In genomic region chr1:30883389-30884172, GRCh38 we compare ENCODE assay signal across 26 cellular contexts. TPM values are rescaled to one million over a fixed set of nuclear protein-coding genes. Genes with fewer than 3 reads are reported as not detected.
DNase-seq lines count a peak whose midpoint lies in the region; ATAC-seq and TF ChIP-seq lines count a peak whose summit lies in the region.
"Had no signal": no experiment of that assay in that cellular context is flagged by ENCODE, and none has a peak within 500 bp of the region (broad histone marks: within the 10 kb centered on the region; RNA-seq: fewer than 3 reads in every experiment).

No MANE protein-coding gene starts in this region.

- H3K4me1 ChIP-seq in right atrium auricular region (peaks cover 0 to 33% of the 10 kb centered on the region in 2 donors), transverse colon (peaks cover 6 to 39% (median 33%) of the 10 kb centered on the region in 4 donors)

- H3K36me3 Mint-ChIP-seq in activated CD4-positive, alpha-beta memory T cell treated with anti-CD3 and anti-CD28 coated beads, Interleukin-2, amount 10 ng/mL, durations not matched to agents 7 days and 5 days (ENCODE audit: low read depth), result no peaks in the 10 kb centered on the region
- H3K36me3 Mint-ChIP-seq: CD8-positive, alpha-beta T cell; naive thymus-derived CD4-positive, alpha-beta T cell; stimulated activated naive B cell treated with anti-CD40 and anti-IgM and Interleukin-4, amounts not matched to agents 10 μg/mL and 1 μg/mL and 100 μg/mL, for 72 hours had no signal

- intact Hi-C loops in left cardiac atrium (cut with DNase I), result no loop called here
- intact Hi-C loops in transverse colon (cut with DNase I; ENCODE audit: low total_unique reads), result no loop called here

- CTCF ChIA-PET in activated CD4-positive, alpha-beta memory T cell treated with anti-CD3 and anti-CD28 coated beads, Interleukin-2, amount 10 ng/mL, durations not matched to agents 7 days and 5 days (lab: Charles Lee), result no interaction called here
- CTCF ChIA-PET in RWPE1 (lab: Yijun Ruan, JAX), result interaction anchor here (0.8 kb wide), 1 partner anchor 27 kb away, joined by 3 read pairs; no protein-coding TSS in a partner anchor

- TF ChIP-seq EP300 in neural cell (conservative IDR thresholded peaks at IDR 0.05; ENCODE audit: poor library complexity, severe bottlenecking) (no peak), transverse colon (IDR thresholded peaks at IDR 0.05; ENCODE audit: low read depth) (no peak)

- no peak overlapping the region for H2AFZ ChIP-seq in neural cell (ENCODE audit: low read depth, low read length)
- H2AFZ ChIP-seq: GM23248 had no signal

- TF ChIP-seq CTCF in right atrium auricular region (IDR thresholded peaks at IDR 0.05) (no peak), neural cell (IDR thresholded peaks at IDR 0.05; ENCODE audit: poor library complexity, severe bottlenecking) (no peak), transverse colon (IDR thresholded peaks at IDR 0.05) (no peak), RWPE1 (conservative IDR thresholded peaks at IDR 0.05; ENCODE audit: low read depth) (no peak)

- H3K9ac ChIP-seq in neural cell (ENCODE audit: low read length), result peak overlapping the region; percentile 13
- H3K9ac ChIP-seq: GM23248 had no signal

- no peak overlapping the region for H3K27ac ChIP-seq in right atrium auricular region
- peak overlapping the region; percentile 30 for H3K27ac ChIP-seq in caudate nucleus (ENCODE audit: low read depth, low read length)
- peak overlapping the region; percentile 100 for H3K27ac ChIP-seq in neural cell (ENCODE audit: low read length)
- H3K27ac ChIP-seq in transverse colon, result peak overlapping the region in 3 of 4 donors; percentile 38 to 89 (median 83)
- no peak overlapping the region for H3K27ac ChIP-seq in RWPE1
- H3K27ac ChIP-seq: cardiac muscle cell, gastrocnemius medialis, GM23248, Peyer's patch, vagina had no signal

- WGBS in transverse colon (ENCODE audit: low coverage in 1 of 2), 2 donors, result 75 to 92% methylated on average over 2 to 17 of the region's 18 CpGs

- ATAC-seq in left cardiac atrium, result no peak
- ATAC-seq: CD8-positive, alpha-beta T cell; gastrocnemius medialis; left lobe of liver; naive thymus-derived CD4-positive, alpha-beta T cell; stimulated activated naive B cell treated with anti-CD40 and anti-IgM and Interleukin-4, amounts not matched to agents 10 μg/mL and 1 μg/mL and 100 μg/mL, for 72 hours had no signal

- H4K20me1 ChIP-seq in neural cell (ENCODE audit: insufficient read depth), result no peaks in the 10 kb centered on the region

- no peak for TF ChIP-seq RAD21 in neural cell (conservative IDR thresholded peaks at IDR 0.05)

- no peak overlapping the region for H3K27ac Mint-ChIP-seq in activated CD4-positive, alpha-beta memory T cell treated with anti-CD3 and anti-CD28 coated beads, Interleukin-2, amount 10 ng/mL, durations not matched to agents 7 days and 5 days
- H3K27ac Mint-ChIP-seq: CD8-positive, alpha-beta T cell; HFFc6; naive thymus-derived CD4-positive, alpha-beta T cell; stimulated activated naive B cell treated with anti-CD40 and anti-IgM and Interleukin-4, amounts not matched to agents 10 μg/mL and 1 μg/mL and 100 μg/mL, for 72 hours had no signal

- no peaks in the 10 kb centered on the region for H3K9me2 ChIP-seq in neural cell (ENCODE audit: insufficient read depth, low read length)

- H3F3A ChIP-seq in neural cell (ENCODE audit: insufficient read depth, low read length, poor library complexity, severe bottlenecking), result no peaks in the 10 kb centered on the region

- in situ Hi-C loops in transverse colon (cut with MboI; ENCODE audit: low pct_ligation_motif_present in 1 of 4, low pct_unique_long_range_greater_than_20kb in 1 of 4, low sequenced_read_pairs in 3 of 4), result no loop called here

- H3K9me3 ChIP-seq in right atrium auricular region (no peaks in the 10 kb centered on the region), neural cell (ENCODE audit: low read length) (no peaks in the 10 kb centered on the region), transverse colon (no peaks in the 10 kb centered on the region)
- H3K9me3 ChIP-seq: gastrocnemius medialis, Peyer's patch, vagina had no signal

- POLR2A ChIA-PET in activated CD4-positive, alpha-beta memory T cell treated with anti-CD3 and anti-CD28 coated beads, Interleukin-2, amount 10 ng/mL, durations not matched to agents 7 days and 5 days (lab: Charles Lee), result no interaction called here
- POLR2A ChIA-PET in RWPE1 (lab: Yijun Ruan, JAX; ENCODE audit: low non-redundant PET), result no interaction called here

- H3K4me3 ChIP-seq in right atrium auricular region (no peak overlapping the region), neural cell (ENCODE audit: low read length) (no peak overlapping the region), transverse colon (no peak overlapping the region)
- H3K4me3 ChIP-seq: cardiac muscle cell, gastrocnemius medialis, GM23248, Peyer's patch, vagina had no signal

- DNase-seq in left cardiac atrium (peak; percentile 13), right atrium auricular region (ENCODE audit: low spot score) (no peak), caudate nucleus (lab: John Stamatoyannopoulos, UW) (peak in 40 of 61 donors; percentile 14 to 82 (median 42)), transverse colon (no peak), RWPE1 (ENCODE audit: low spot score) (no peak), ecto neural progenitor cell (ENCODE audit: low spot score) (no peak)
- no peak for DNase-seq in activated CD4-positive, alpha-beta memory T cell treated with anti-CD3 and anti-CD28 coated beads, Interleukin-2, amount 10 ng/mL, durations not matched to agents 7 days and 5 days
- DNase-seq: activated CD4-positive, alpha-beta T cell treated with anti-CD3 and anti-CD28 coated beads, Interleukin-2, amount 50 U/mL, for 4 hours; activated CD4-positive, CD25-positive, alpha-beta regulatory T cell; activated naive CD4-positive, alpha-beta T cell treated with Interleukin-2 at 50 U/mL for 16 hours; CD8-positive, alpha-beta T cell; dermis blood vessel endothelial cell; gastrocnemius medialis; GM23248; HFFc6; mesendoderm; naive thymus-derived CD4-positive, alpha-beta T cell; NCI-H1694; NCI-H524; Peyer's patch; stimulated activated CD4-positive, alpha-beta T cell treated with anti-CD3 and anti-CD28 coated beads, Interleukin-15, amount 100 ng/mL, for 24 hours; stimulated activated naive B cell treated with anti-CD40 and anti-IgM and Interleukin-4, amounts not matched to agents 10 μg/mL and 1 μg/mL and 100 μg/mL, for 72 hours had no signal

- TF ChIP-seq POLR2A in transverse colon (IDR thresholded peaks at IDR 0.05), result no peak

- no peak overlapping the region for H3K4me2 ChIP-seq in neural cell (ENCODE audit: low read length)

- H3K4me3 Mint-ChIP-seq in activated CD4-positive, alpha-beta memory T cell treated with anti-CD3 and anti-CD28 coated beads, Interleukin-2, amount 10 ng/mL, durations not matched to agents 7 days and 5 days, result no peak overlapping the region
- H3K4me3 Mint-ChIP-seq: CD8-positive, alpha-beta T cell; HFFc6; naive thymus-derived CD4-positive, alpha-beta T cell; stimulated activated naive B cell treated with anti-CD40 and anti-IgM and Interleukin-4, amounts not matched to agents 10 μg/mL and 1 μg/mL and 100 μg/mL, for 72 hours had no signal

- H3K79me2 ChIP-seq in neural cell (replicated peaks; ENCODE audit: insufficient read depth, low read length), result peaks cover 85% of the 10 kb centered on the region

- no peaks in the 10 kb centered on the region for H3K4me1 Mint-ChIP-seq in activated CD4-positive, alpha-beta memory T cell treated with anti-CD3 and anti-CD28 coated beads, Interleukin-2, amount 10 ng/mL, durations not matched to agents 7 days and 5 days

- peaks cover 33% of the 10 kb centered on the region for H3K27me3 Mint-ChIP-seq in activated CD4-positive, alpha-beta memory T cell treated with anti-CD3 and anti-CD28 coated beads, Interleukin-2, amount 10 ng/mL, durations not matched to agents 7 days and 5 days

- H3K27me3 ChIP-seq in right atrium auricular region (no peaks in the 10 kb centered on the region), neural cell (ENCODE audit: insufficient read depth, low read depth, low read length) (no peaks in the 10 kb centered on the region), transverse colon (no peaks in the 10 kb centered on the region)
- H3K27me3 ChIP-seq: cardiac muscle cell, gastrocnemius medialis, Peyer's patch, vagina had no signal

- H3K36me3 ChIP-seq in right atrium auricular region (no peaks in the 10 kb centered on the region), neural cell (ENCODE audit: insufficient read depth, low read length) (no peaks in the 10 kb centered on the region), transverse colon (no peaks in the 10 kb centered on the region)
- H3K36me3 ChIP-seq: cardiac muscle cell, gastrocnemius medialis, Peyer's patch, vagina had no signal

- H3K9me3 Mint-ChIP-seq in activated CD4-positive, alpha-beta memory T cell treated with anti-CD3 and anti-CD28 coated beads, Interleukin-2, amount 10 ng/mL, durations not matched to agents 7 days and 5 days, result no peaks in the 10 kb centered on the region
- H3K9me3 Mint-ChIP-seq: CD8-positive, alpha-beta T cell; HFFc6; naive thymus-derived CD4-positive, alpha-beta T cell; stimulated activated naive B cell treated with anti-CD40 and anti-IgM and Interleukin-4, amounts not matched to agents 10 μg/mL and 1 μg/mL and 100 μg/mL, for 72 hours had no signal

TF ChIP-seq in neural cell, 6 proteins besides CTCF, POLR2A, EP300 and RAD21 (continues in another document):
- no peak for TF ChIP-seq SMC3 (conservative IDR thresholded peaks at IDR 0.05; ENCODE audit: poor library complexity)
- TF ChIP-seq MXI1 (conservative IDR thresholded peaks at IDR 0.05; ENCODE audit: poor library complexity, severe bottlenecking), result no peak

RNA-seq across cellular contexts. Expression of gene SDC3, which starts 25.0 kb away (rescaled TPM):
- 10 to 100 TPM; 38.8 to 39.3 TPM for total RNA-seq in left cardiac atrium
- 10 to 100 TPM; 15.9 to 43.8 TPM for total RNA-seq in right atrium auricular region
- polyA plus RNA-seq in neural cell, result 55.2 and 79.5 TPM in 2 replicates
- polyA minus RNA-seq in neural cell, result 142 and 179 TPM in 2 replicates
- total RNA-seq in transverse colon, result 10 to 100 TPM in 3 of 4 donors, 1 to 10 TPM in 1; 7.9 to 35.4 (median 10.1) TPM
- not detected for total RNA-seq in activated CD4-positive, alpha-beta memory T cell treated with anti-CD3 and anti-CD28 coated beads, Interleukin-2, amount 10 ng/mL, durations not matched to agents 7 days and 5 days
- total RNA-seq: CD8-positive, alpha-beta T cell had no signal

Comparison
In these comparisons a context has a peak if more than half of its experiments do, and no peak if none do; other contexts are left out.
1. DNase-seq: peak in left cardiac atrium (single experiment) and caudate nucleus (40 of 61); none in right atrium auricular region (single experiment), transverse colon (single experiment), activated CD4-positive, alpha-beta memory T cell treated with anti-CD3 and anti-CD28 coated beads, Interleukin-2, amount 10 ng/mL, durations not matched to agents 7 days and 5 days (single experiment), RWPE1 (single experiment) and ecto neural progenitor cell (single experiment).
2. H3K27ac ChIP-seq: peak in caudate nucleus (single experiment), neural cell (single experiment) and transverse colon (3 of 4); none in right atrium auricular region (0 of 2) and RWPE1 (single experiment).
3. RNA of gene SDC3, which starts 25.0 kb away (total RNA-seq): 15.9 to 43.8 TPM in right atrium auricular region, 38.8 to 39.3 TPM in left cardiac atrium and 7.9 to 35.4 TPM in transverse colon; not detected in activated CD4-positive, alpha-beta memory T cell treated with anti-CD3 and anti-CD28 coated beads, Interleukin-2, amount 10 ng/mL, durations not matched to agents 7 days and 5 days; every median in the first group is over 4 times any median in the second.